ENCODE assay signal across 9 cellular contexts in genomic region chr1:153355445-153356071, GRCh38. TPM values are rescaled to one million over a fixed set of nuclear protein-coding genes. Genes with fewer than 3 reads are reported as not detected.
DNase-seq lines count a peak whose midpoint lies in the region; ATAC-seq and TF ChIP-seq lines count a peak whose summit lies in the region.
"Had no signal": no experiment of that assay in that cellular context is flagged by ENCODE, and none has a peak within 500 bp of the region (broad histone marks: within the 10 kb centered on the region; RNA-seq: fewer than 3 reads in every experiment).

No MANE protein-coding gene starts in this region.

- no peak overlapping the region for H2AFZ ChIP-seq in SK-N-SH (ENCODE audit: low read depth)

- WGBS in SK-N-SH (ENCODE audit: low lambda C conversion rate), result 7% methylated on average over 8 of the region's 10 CpGs
- WGBS in right lobe of liver (ENCODE audit: insufficient coverage, low coverage, low lambda C conversion rate, missing lambda C conversion rate), result 34% methylated on average over 9 of the region's 10 CpGs

- TF ChIP-seq CTCF in NB4 (IDR thresholded peaks at IDR 0.05; ENCODE audit: low read depth, low read length), result peak; percentile 67
- peak; percentile 54 for TF ChIP-seq CTCF in SK-N-SH (IDR thresholded peaks at IDR 0.05)
- TF ChIP-seq CTCF in right lobe of liver (IDR thresholded peaks at IDR 0.05), result peak; percentile 47 to 64 (median 56)
- TF ChIP-seq CTCF in vagina (IDR thresholded peaks at IDR 0.05), result no peak

- DNase-seq in activated effector memory CD4-positive, alpha-beta T cell treated with anti-CD3 and anti-CD28 coated beads, Interleukin-2, amount 50 U/mL, for 16 hours, result peak; percentile 67
- DNase-seq in activated effector memory CD4-positive, alpha-beta T cell treated with Interleukin-2 at 50 U/mL for 16 hours, result no peak
- DNase-seq in NB4 (ENCODE audit: low read depth), result peak; percentile 88
- DNase-seq in SK-N-SH, result peak; percentile 59
- DNase-seq in central memory CD4-positive, alpha-beta T cell, result peak; percentile 27
- peak; percentile 76 to 83 (median 80) for DNase-seq in right lobe of liver
- peak; percentile 86 to 89 for DNase-seq in vagina (ENCODE audit: extremely low spot score in 2 of 2)

- H3F3A ChIP-seq in SK-N-SH (replicated peaks; ENCODE audit: insufficient read depth), result peaks cover 4% of the 10 kb centered on the region

- no peaks in the 10 kb centered on the region for H3K36me3 ChIP-seq in SK-N-SH (replicated peaks in 1 of 2; ENCODE audit: control insufficient read depth in 1 of 2, insufficient read depth in 2 of 2, low read length in 1 of 2)
- no peaks in the 10 kb centered on the region for H3K36me3 ChIP-seq in right lobe of liver
- H3K36me3 ChIP-seq in vagina, result no peaks in the 10 kb centered on the region
- H3K36me3 ChIP-seq: thoracic aorta had no signal

- POLR2A ChIA-PET in SK-N-SH (lab: Yijun Ruan, JAX), result no interaction called here

- CTCF ChIA-PET in SK-N-SH (lab: Yijun Ruan, JAX), result interaction anchor here (0.8 to 11.7 kb wide), 8 partner anchors 10 to 217 kb away, joined by 4 to 336 read pairs (median 4); no protein-coding TSS in a partner anchor

- intact Hi-C loops in right lobe of liver (cut with DNase I), result loop anchor here in 1 of 2 donors (10.0 kb wide), 1 partner anchor 49 kb away; no protein-coding TSS in a partner anchor
- intact Hi-C loops in vagina (cut with DNase I), result loop anchor here (2.0 to 10.0 kb wide), 2 partner anchors 109 to 139 kb away; partner anchors contain the start of gene S100A7

- H3K27me3 ChIP-seq in SK-N-SH (ENCODE audit: insufficient read depth), result peaks cover 67% of the 10 kb centered on the region
- no peaks in the 10 kb centered on the region for H3K27me3 ChIP-seq in right lobe of liver
- H3K27me3 ChIP-seq in vagina, result no peaks in the 10 kb centered on the region

- no peaks in the 10 kb centered on the region for H3K9me3 ChIP-seq in SK-N-SH
- H3K9me3 ChIP-seq in right lobe of liver, result no peaks in the 10 kb centered on the region
- H3K9me3 ChIP-seq in vagina, result no peaks in the 10 kb centered on the region
- H3K9me3 ChIP-seq: thoracic aorta had no signal

- peak; percentile 76 to 84 (median 79) for ATAC-seq in right lobe of liver
- no peak for ATAC-seq in GM21576 (IDR thresholded peaks at IDR 0.05; ENCODE audit: unreplicated experiment)

- no peaks in the 10 kb centered on the region for H3K9me2 ChIP-seq in SK-N-SH

- no peaks in the 10 kb centered on the region for H4K20me1 ChIP-seq in SK-N-SH (ENCODE audit: insufficient read depth)

- TF ChIP-seq POLR2A in NB4 (IDR thresholded peaks at IDR 0.05; ENCODE audit: extremely low read depth, insufficient read length) (no peak), right lobe of liver (IDR thresholded peaks at IDR 0.05) (no peak), vagina (IDR thresholded peaks at IDR 0.05) (no peak)

- H3K4me2 ChIP-seq in SK-N-SH, result no peak overlapping the region

- no peak overlapping the region for H3K27ac ChIP-seq in SK-N-SH (ENCODE audit: low read depth in 2 of 2, low read length in 1 of 2)
- no peak overlapping the region for H3K27ac ChIP-seq in right lobe of liver
- no peak overlapping the region for H3K27ac ChIP-seq in vagina
- H3K27ac ChIP-seq: thoracic aorta had no signal

- H3K4me3 ChIP-seq in NB4 (ENCODE audit: low read depth, low read length), result no peak overlapping the region
- no peak overlapping the region; a peak in 1 of 4 replicates for H3K4me3 ChIP-seq in SK-N-SH (ENCODE audit: low read depth in 2 of 2, low read length in 1 of 2)
- no peak overlapping the region for H3K4me3 ChIP-seq in right lobe of liver
- H3K4me3 ChIP-seq in vagina, result no peak overlapping the region
- H3K4me3 ChIP-seq: thoracic aorta had no signal

- no peak for TF ChIP-seq EP300 in SK-N-SH (IDR thresholded peaks at IDR 0.05; ENCODE audit: borderline replicate concordance in 1 of 2, low read depth in 1 of 2, low read length in 1 of 2)

- no peaks in the 10 kb centered on the region for H3K79me2 ChIP-seq in SK-N-SH (ENCODE audit: insufficient read depth)

- peak; percentile 62 for TF ChIP-seq RAD21 in SK-N-SH (IDR thresholded peaks at IDR 0.05; ENCODE audit: low read length)

- H3K4me1 ChIP-seq in SK-N-SH (ENCODE audit: control insufficient read depth in 1 of 2, insufficient read depth in 2 of 2, low read depth in 1 of 2, low read length in 1 of 2) (no peaks in the 10 kb centered on the region), right lobe of liver (peaks cover 0 to 8% (median 2%) of the 10 kb centered on the region in 4 donors), vagina (no peaks in the 10 kb centered on the region)

- H3K9ac ChIP-seq in SK-N-SH, result no peak overlapping the region

TF ChIP-seq in SK-N-SH, 30 proteins besides CTCF, POLR2A, EP300 and RAD21:
- peak; percentile 44 for TF ChIP-seq SMC3 (IDR thresholded peaks at IDR 0.05; ENCODE audit: low read depth, low read length)
- TF ChIP-seq POLR2AphosphoS5 (IDR thresholded peaks at IDR 0.05; ENCODE audit: low read depth, low read length), result no peak
TF ChIP-seq in SK-N-SH: peak in this region for 1.

RNA-seq across cellular contexts. Expression of gene S100A9, which starts 2.1 kb away (rescaled TPM):
- polyA plus RNA-seq in SK-N-SH (2012; rRNA removed), result not detected in 2 replicates
- polyA plus RNA-seq in SK-N-SH (2012; cell fraction: cytosol; rRNA removed), result not detected in 2 replicates
- not detected in 2 replicates for polyA plus RNA-seq in SK-N-SH (2012; cell fraction: nucleus; rRNA removed)
- total RNA-seq in right lobe of liver (10 to 100 TPM; 34.3 to 96.8 (median 64.5) TPM), vagina (4,658 TPM)

RNA-seq across cellular contexts. Expression of gene PGLYRP4, which starts 6.9 kb away (rescaled TPM):
- polyA plus RNA-seq in SK-N-SH (2012; rRNA removed), result not detected in 2 replicates
- polyA plus RNA-seq in SK-N-SH (2012; cell fraction: cytosol; rRNA removed), result not detected in 2 replicates
- not detected in 2 replicates for polyA plus RNA-seq in SK-N-SH (2012; cell fraction: nucleus; rRNA removed)
- total RNA-seq in right lobe of liver (not detected), vagina (3.9 TPM)
- total RNA-seq: thoracic aorta had no signal

RNA-seq across cellular contexts. Expression of gene S100A12, which starts 19.9 kb away (rescaled TPM):
- polyA plus RNA-seq in SK-N-SH (2012; rRNA removed), result not detected in 2 replicates
- polyA plus RNA-seq in SK-N-SH (2012; cell fraction: cytosol; rRNA removed), result not detected in 2 replicates
- not detected in 2 replicates for polyA plus RNA-seq in SK-N-SH (2012; cell fraction: nucleus; rRNA removed)
- total RNA-seq in right lobe of liver (1 to 10 TPM; 1.5 to 3.8 (median 3.0) TPM), vagina (4.2 TPM)

RNA-seq across cellular contexts. Expression of gene S100A8, which starts 35.3 kb away (rescaled TPM):
- polyA plus RNA-seq in SK-N-SH (2012; rRNA removed), result not detected in 2 replicates
- not detected in 2 replicates for polyA plus RNA-seq in SK-N-SH (2012; cell fraction: cytosol; rRNA removed)
- not detected in 2 replicates for polyA plus RNA-seq in SK-N-SH (2012; cell fraction: nucleus; rRNA removed)
- total RNA-seq in right lobe of liver (10 to 100 TPM; 16.0 to 47.4 (median 30.0) TPM), vagina (1,155 TPM)

RNA-seq across cellular contexts. Expression of gene PGLYRP3, which starts 42.8 kb away (rescaled TPM):
- polyA plus RNA-seq in SK-N-SH (2012; rRNA removed), result not detected in 2 replicates
- not detected in 2 replicates for polyA plus RNA-seq in SK-N-SH (2012; cell fraction: cytosol; rRNA removed)
- not detected in 2 replicates for polyA plus RNA-seq in SK-N-SH (2012; cell fraction: nucleus; rRNA removed)
- total RNA-seq in right lobe of liver, result not detected
- 28.7 TPM for total RNA-seq in vagina
- total RNA-seq: thoracic aorta had no signal

Comparison
In these comparisons a context has a peak if more than half of its experiments do, and no peak if none do; other contexts are left out.
1. CTCF ChIP-seq: peak in NB4 (single experiment), SK-N-SH (single experiment) and right lobe of liver (4 of 4); none in vagina (0 of 3).
2. RNA of gene S100A9, which starts 2.1 kb away (total RNA-seq): 4,658 TPM in vagina (single experiment); 34.3 to 96.8 TPM in right lobe of liver; every median in the first group is over 10 times any median in the second.